ENCODE assay signal across 25 cellular contexts in the genomic region with DNA sequence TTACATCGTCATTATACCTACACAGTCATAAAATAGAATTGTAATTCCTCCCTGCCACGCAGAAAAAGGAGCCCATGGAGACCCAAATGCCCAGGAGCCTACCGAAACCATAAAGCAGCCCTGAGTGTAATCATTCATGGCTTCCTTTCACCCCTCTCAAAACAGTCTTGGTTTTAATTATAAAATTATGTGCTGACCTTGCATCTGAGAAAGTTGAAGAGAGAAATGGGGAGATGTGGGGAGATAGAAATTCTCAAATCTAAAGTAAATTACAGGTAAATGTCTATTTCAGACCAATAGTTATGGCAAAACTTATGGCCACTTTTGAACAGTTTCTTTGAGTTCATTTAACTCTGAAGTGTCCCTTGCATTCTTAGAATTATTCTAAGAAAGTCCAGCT.
DNase-seq lines count a peak whose midpoint lies in the region; ATAC-seq, FAIRE-seq and TF ChIP-seq lines count a peak whose summit lies in the region.
"Had no signal": no experiment of that assay in that cellular context is flagged by ENCODE, and none has a peak within 500 bp of the region (broad histone marks: within the 10 kb centered on the region; RNA-seq: fewer than 3 reads in every experiment).

No MANE protein-coding gene starts in this region.

- FAIRE-seq in A549 (lab: Jason Lieb, UNC) (no peak), HTR-8/SVneo (lab: Jason Lieb, UNC) (no peak)
- FAIRE-seq: GM12878, GM12892, GM18507 had no signal

- intact Hi-C loops in right cardiac atrium (cut with DNase I) (no loop called here), upper lobe of right lung (cut with DNase I) (no loop called here)

- CTCF ChIA-PET in A549 (lab: Yijun Ruan, JAX) = no interaction called here

- no peaks in the 10 kb centered on the region for H3K79me2 ChIP-seq in KMS-11 (ENCODE audit: insufficient read depth, low read depth)

- no peak for TF ChIP-seq POLR2A in A549 (IDR thresholded peaks at IDR 0.05; ENCODE audit: low read length)

- no peak for DNase-seq in cardiac muscle cell (ENCODE audit: low read depth in 1 of 2, low spot score in 1 of 2)
- DNase-seq in right cardiac atrium = no peak
- no peak for DNase-seq in A549 (ENCODE audit: low read depth in 1 of 2, low spot score in 1 of 2)
- no peak for DNase-seq in HTR-8/SVneo (ENCODE audit: insufficient read length, low spot score)
- no peak for DNase-seq in upper lobe of right lung
- DNase-seq: ACHN; BE2C; C1 segment of cervical spinal cord; CD4-positive, alpha-beta memory T cell; CD4-positive, CD25-positive, alpha-beta regulatory T cell; CD8-positive, alpha-beta memory T cell; COR-L47; DMS 273 treated with DMSO at 0.1 percent for 48 hours; DMS153; DMS53; DMS79; DND-41; EL; GDM1 had no signal

- no peak overlapping the region for H2AFZ ChIP-seq in KMS-11 (ENCODE audit: low read depth)

- TF ChIP-seq CTCF in cardiac muscle cell (IDR thresholded peaks at IDR 0.05; ENCODE audit: low read depth, low read length) (no peak), A549 (IDR thresholded peaks at IDR 0.05) (no peak), KMS-11 (conservative IDR thresholded peaks at IDR 0.05; ENCODE audit: low read depth, low read length) (no peak), upper lobe of right lung (IDR thresholded peaks at IDR 0.05) (no peak)

- POLR2A ChIA-PET in A549 (lab: Yijun Ruan, JAX) = no interaction called here

- TF ChIP-seq EP300 in A549 (IDR thresholded peaks at IDR 0.05) = no peak

- H4K20me1 ChIP-seq in KMS-11 (ENCODE audit: insufficient read depth) = no peaks in the 10 kb centered on the region
- H4K20me1 ChIP-seq: BLaER1 had no signal

- no peaks in the 10 kb centered on the region for H3K36me3 ChIP-seq in cardiac muscle cell
- no peaks in the 10 kb centered on the region for H3K36me3 ChIP-seq in KMS-11 (ENCODE audit: insufficient read depth)
- H3K36me3 ChIP-seq in upper lobe of right lung = no peaks in the 10 kb centered on the region
- H3K36me3 ChIP-seq: BE2C, BLaER1 had no signal

- no peak overlapping the region for H3K4me3 ChIP-seq in cardiac muscle cell
- no peak overlapping the region for H3K4me3 ChIP-seq in right cardiac atrium (ENCODE audit: low read length)
- H3K4me3 ChIP-seq in A549 = no peak overlapping the region
- peak overlapping the region; percentile 22 for H3K4me3 ChIP-seq in KMS-11 (IDR thresholded peaks at IDR 0.05; ENCODE audit: insufficient read depth, low read depth, low read length)
- no peak overlapping the region for H3K4me3 ChIP-seq in upper lobe of right lung
- H3K4me3 ChIP-seq: BLaER1, GM12878 had no signal

- no peak for TF ChIP-seq RAD21 in A549 (conservative IDR thresholded peaks at IDR 0.05 in 1 of 2, IDR thresholded peaks at IDR 0.05 in 1 of 2)

- H3K27me3 ChIP-seq in cardiac muscle cell = no peaks in the 10 kb centered on the region
- H3K27me3 ChIP-seq in right cardiac atrium (ENCODE audit: control insufficient read depth, insufficient read depth) = no peaks in the 10 kb centered on the region
- no peaks in the 10 kb centered on the region for H3K27me3 ChIP-seq in KMS-11 (ENCODE audit: insufficient read depth, low read depth)
- no peaks in the 10 kb centered on the region for H3K27me3 ChIP-seq in upper lobe of right lung
- H3K27me3 ChIP-seq: BE2C, BLaER1 had no signal

- ATAC-seq in right cardiac atrium (no peak), A549 (no peak), upper lobe of right lung (no peak)
- ATAC-seq: GM12878 had no signal

- 84% methylated on average over 3 of the region's 3 CpGs for WGBS in right cardiac atrium
- WGBS in A549 (ENCODE audit: missing lambda C conversion rate) = 7% methylated on average over 3 of the region's 3 CpGs

- H3K9ac ChIP-seq in KMS-11 = peak overlapping the region; percentile 16; the same call in 1 of the 2 replicates
- H3K9ac ChIP-seq: BLaER1 had no signal

- H3K27ac ChIP-seq in cardiac muscle cell = peak overlapping the region; percentile 95
- no peak overlapping the region for H3K27ac ChIP-seq in right cardiac atrium (ENCODE audit: low read length)
- no peak overlapping the region for H3K27ac ChIP-seq in A549
- peak overlapping the region; percentile 51 for H3K27ac ChIP-seq in KMS-11
- H3K27ac ChIP-seq in upper lobe of right lung = no peak overlapping the region
- H3K27ac ChIP-seq: 22Rv1, BLaER1 had no signal

- peaks cover 25% of the 10 kb centered on the region for H3K4me1 ChIP-seq in cardiac muscle cell (ENCODE audit: low read depth)
- H3K4me1 ChIP-seq in right cardiac atrium (ENCODE audit: control insufficient read depth, insufficient read depth, low read length) = no peaks in the 10 kb centered on the region
- H3K4me1 ChIP-seq in A549 = no peaks in the 10 kb centered on the region
- peaks cover 48% of the 10 kb centered on the region for H3K4me1 ChIP-seq in KMS-11 (ENCODE audit: low read depth, poor library complexity, severe bottlenecking)
- no peaks in the 10 kb centered on the region for H3K4me1 ChIP-seq in upper lobe of right lung
- H3K4me1 ChIP-seq: BE2C, BLaER1 had no signal

- H3K9me3 ChIP-seq in cardiac muscle cell (ENCODE audit: low read depth) (no peaks in the 10 kb centered on the region), right cardiac atrium (ENCODE audit: control insufficient read depth, low read length) (no peaks in the 10 kb centered on the region), A549 (no peaks in the 10 kb centered on the region), upper lobe of right lung (no peaks in the 10 kb centered on the region)
- H3K9me3 ChIP-seq: BE2C, BLaER1 had no signal

- H3K4me2 ChIP-seq in A549 = no peak overlapping the region
- H3K4me2 ChIP-seq in KMS-11 = peak overlapping the region; percentile 39
- H3K4me2 ChIP-seq: BLaER1 had no signal

TF ChIP-seq in A549, 52 proteins besides CTCF, POLR2A, EP300 and RAD21:
- no peak for TF ChIP-seq HOXB5 (CRISPR knock-in tag; IDR thresholded peaks at IDR 0.05)
- no peak for TF ChIP-seq RCOR1 (IDR thresholded peaks at IDR 0.05; ENCODE audit: low read depth, low read length)
- TF ChIP-seq, protein P1, sequence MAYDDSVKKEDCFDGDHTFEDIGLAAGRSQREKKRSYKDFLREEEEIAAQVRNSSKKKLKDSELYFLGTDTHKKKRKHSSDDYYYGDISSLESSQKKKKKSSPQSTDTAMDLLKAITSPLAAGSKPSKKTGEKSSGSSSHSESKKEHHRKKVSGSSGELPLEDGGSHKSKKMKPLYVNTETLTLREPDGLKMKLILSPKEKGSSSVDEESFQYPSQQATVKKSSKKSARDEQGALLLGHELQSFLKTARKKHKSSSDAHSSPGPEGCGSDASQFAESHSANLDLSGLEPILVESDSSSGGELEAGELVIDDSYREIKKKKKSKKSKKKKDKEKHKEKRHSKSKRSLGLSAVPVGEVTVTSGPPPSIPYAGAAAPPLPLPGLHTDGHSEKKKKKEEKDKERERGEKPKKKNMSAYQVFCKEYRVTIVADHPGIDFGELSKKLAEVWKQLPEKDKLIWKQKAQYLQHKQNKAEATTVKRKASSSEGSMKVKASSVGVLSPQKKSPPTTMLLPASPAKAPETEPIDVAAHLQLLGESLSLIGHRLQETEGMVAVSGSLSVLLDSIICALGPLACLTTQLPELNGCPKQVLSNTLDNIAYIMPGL (CRISPR knock-in tag; IDR thresholded peaks at IDR 0.05; ENCODE audit: borderline replicate concordance) = no peak
- TF ChIP-seq MAFK (IDR thresholded peaks at IDR 0.05; ENCODE audit: partially characterized antibody) = peak; percentile 58

Comparison
In these comparisons a context has a peak if more than half of its experiments do, and no peak if none do; other contexts are left out.
1. H3K27ac ChIP-seq: peak in cardiac muscle cell (single experiment) and KMS-11 (single experiment); none in right cardiac atrium (single experiment), A549 (0 of 2) and upper lobe of right lung (single experiment).